9 cellular contexts compared by ENCODE assay signal in the genomic region with DNA sequence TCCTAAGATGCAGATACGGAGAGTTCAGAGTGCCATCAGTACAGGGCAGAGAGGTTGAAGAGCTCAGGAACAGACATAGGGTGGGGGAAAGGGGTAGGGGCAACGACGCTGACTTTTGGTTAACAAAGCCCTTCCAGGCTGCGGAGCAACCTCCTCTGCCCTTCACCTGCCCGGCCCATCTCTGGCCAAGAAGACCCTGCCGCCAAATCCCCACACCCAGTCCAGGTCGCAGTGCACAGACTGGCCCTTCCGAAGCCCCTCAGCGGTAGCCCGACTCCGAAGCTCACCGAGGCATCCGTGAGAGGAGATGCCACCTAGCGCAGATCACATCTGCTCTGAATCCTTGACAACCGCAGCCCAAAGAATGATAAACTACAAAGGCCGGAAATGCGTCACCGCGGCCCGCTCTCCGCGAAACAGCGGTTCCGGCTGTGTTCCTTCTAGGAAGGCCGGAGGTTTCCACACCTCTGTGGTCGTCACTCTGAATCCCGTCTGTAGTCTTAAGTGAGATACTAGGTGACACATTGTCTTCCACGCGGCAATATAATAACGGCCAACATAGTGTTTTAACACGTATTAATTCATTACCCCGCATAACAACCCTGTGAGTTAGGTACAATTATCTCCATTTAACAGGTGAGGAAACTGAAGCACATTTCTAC. TPM values are rescaled to one million over a fixed set of nuclear protein-coding genes. Genes with fewer than 3 reads are reported as not detected.
DNase-seq lines count a peak whose midpoint lies in the region; ATAC-seq and TF ChIP-seq lines count a peak whose summit lies in the region.
"Had no signal": no experiment of that assay in that cellular context is flagged by ENCODE, and none has a peak within 500 bp of the region (broad histone marks: within the 10 kb centered on the region; RNA-seq: fewer than 3 reads in every experiment).

A gene (minus strand): TSS at position 380 of the 662 bp plus-strand sequence. CDS start 7,225 bp downstream, outside the sequence.

- ATAC-seq in GM19455 (IDR thresholded peaks at IDR 0.05; ENCODE audit: unreplicated experiment) (peak; percentile 90), Panc1 (peak; percentile 98)
- ATAC-seq in naive thymus-derived CD4-positive, alpha-beta T cell: peak; percentile 96

- H3K27me3 Mint-ChIP-seq in naive thymus-derived CD4-positive, alpha-beta T cell: peaks cover 9 to 36% (median 30%) of the 10 kb centered on the region in 5 donors

- no peak for TF ChIP-seq CTCF in C4-2B (conservative IDR thresholded peaks at IDR 0.05)
- TF ChIP-seq CTCF in Panc1 (IDR thresholded peaks at IDR 0.05): no peak
- TF ChIP-seq CTCF in fibroblast of pulmonary artery (IDR thresholded peaks at IDR 0.05; ENCODE audit: low read length, missing control alignments): no peak

- peaks cover 0 to 39% (median 5%) of the 10 kb centered on the region in 11 donors for H3K9me3 Mint-ChIP-seq in naive thymus-derived CD4-positive, alpha-beta T cell

- BruUV-seq in Panc1 (replicated peaks; lab: Mats Ljungman, UMichigan): no TSS peak

- no peaks in the 10 kb centered on the region for H3K36me3 ChIP-seq in Panc1 (ENCODE audit: control insufficient read depth, insufficient read depth, low read length)
- no peaks in the 10 kb centered on the region for H3K36me3 ChIP-seq in naive thymus-derived CD4-positive, alpha-beta T cell (ENCODE audit: control insufficient read depth in 2 of 3, insufficient read depth in 3 of 3, low read length in 3 of 3)

- peak within 1 kb of the TSS; percentile 72 for H3K27ac ChIP-seq in C4-2B
- peak within 1 kb of the TSS; percentile 74 for H3K27ac ChIP-seq in Panc1 (ENCODE audit: low read length)
- peak within 1 kb of the TSS; percentile 60 for H3K27ac ChIP-seq in naive thymus-derived CD4-positive, alpha-beta T cell (ENCODE audit: low read depth, low read length)
- H3K27ac ChIP-seq: KMS-11 had no signal

- H3K9me3 ChIP-seq in Panc1 (ENCODE audit: control insufficient read depth, insufficient read depth, low read depth, low read length): no peaks in the 10 kb centered on the region
- no peaks in the 10 kb centered on the region for H3K9me3 ChIP-seq in naive thymus-derived CD4-positive, alpha-beta T cell (ENCODE audit: control insufficient read depth in 2 of 3, low read length in 3 of 3)

- H3K4me3 Mint-ChIP-seq in naive thymus-derived CD4-positive, alpha-beta T cell: peak within 1 kb of the TSS; percentile 86 to 98 (median 96)

- no peaks in the 10 kb centered on the region; the same call in 1 of the 2 replicates for H3K27me3 ChIP-seq in Panc1 (ENCODE audit: control insufficient read depth, insufficient read depth, low read length)
- peaks cover 0 to 6% of the 10 kb centered on the region in 2 donors for H3K27me3 ChIP-seq in naive thymus-derived CD4-positive, alpha-beta T cell (ENCODE audit: control insufficient read depth in 2 of 2, insufficient read depth in 2 of 2, low read length in 2 of 2)

- DNase-seq in HPDE6-E6E7 (ENCODE audit: extremely low spot score): peak; percentile 89
- DNase-seq in Panc1 (ENCODE audit: low read depth, low spot score): peak; percentile 20
- DNase-seq in activated T-helper 1 cell treated with anti-CD3 and anti-CD28 coated beads, Interleukin-2, amount 50 U/mL, for 16 hours (ENCODE audit: low read depth in 1 of 2, low spot score in 1 of 2): peak; percentile 57 to 70
- DNase-seq in fibroblast of pulmonary artery (ENCODE audit: low read depth): peak; percentile 94
- peak; percentile 59 to 93 (median 88) for DNase-seq in naive thymus-derived CD4-positive, alpha-beta T cell
- DNase-seq in stimulated activated CD8-positive, alpha-beta memory T cell treated with anti-CD3 and anti-CD28 coated beads, Interleukin-7, amount 100 ng/mL, for 48 hours (ENCODE audit: extremely low read depth in 1 of 2, low read depth in 1 of 2): peak; percentile 66 to 79

- intact Hi-C loops in Panc1 (cut with micrococcal nuclease; ENCODE audit: unreplicated experiment): no loop called here
- intact Hi-C loops in naive thymus-derived CD4-positive, alpha-beta T cell (cut with micrococcal nuclease): loop anchor here (1.0 to 10.0 kb wide), 15 partner anchors 17 to 968 kb away; a partner anchor contains a TSS

- POLR2A ChIA-PET in Panc1 (lab: Charles Lee): interaction anchor here (0.6 to 0.7 kb wide), 2 partner anchors 9 to 57 kb away, joined by 4 to 6 read pairs; no protein-coding TSS in a partner anchor
- POLR2A ChIA-PET in naive thymus-derived CD4-positive, alpha-beta T cell (lab: Charles Lee): interaction anchor here (1.3 kb wide), 1 partner anchor 11 kb away, joined by 3 read pairs; no protein-coding TSS in a partner anchor

- H3K4me3 ChIP-seq in Panc1 (ENCODE audit: low read depth in 2 of 2, low read length in 2 of 2): peak within 1 kb of the TSS; percentile 71 to 88
- H3K4me3 ChIP-seq in fibroblast of pulmonary artery (replicated peaks; ENCODE audit: low read depth, low read length): peak within 1 kb of the TSS; percentile 94
- peak within 1 kb of the TSS; percentile 76 for H3K4me3 ChIP-seq in naive thymus-derived CD4-positive, alpha-beta T cell (ENCODE audit: low read length)

- CTCF ChIA-PET in Panc1 (lab: Charles Lee): no interaction called here
- CTCF ChIA-PET in naive thymus-derived CD4-positive, alpha-beta T cell (lab: Charles Lee): no interaction called here

- in situ Hi-C loops in Panc1 (cut with HindIII; ENCODE audit: low pct_unique_long_range_greater_than_20kb, low sequenced_read_pairs): no loop called here

- H3K4me1 ChIP-seq in Panc1 (ENCODE audit: control insufficient read depth, insufficient read depth, low read length): no peaks in the 10 kb centered on the region
- peaks cover 13 to 16% of the 10 kb centered on the region in 2 donors for H3K4me1 ChIP-seq in naive thymus-derived CD4-positive, alpha-beta T cell (ENCODE audit: control insufficient read depth in 2 of 2, insufficient read depth in 2 of 2, low read length in 2 of 2)

- H3K27ac Mint-ChIP-seq in naive thymus-derived CD4-positive, alpha-beta T cell: peak within 1 kb of the TSS; percentile 76 to 97 (median 93)

- H3K4me1 Mint-ChIP-seq in naive thymus-derived CD4-positive, alpha-beta T cell: peaks cover 15 to 38% (median 32%) of the 10 kb centered on the region in 7 donors

- peaks cover 0 to 32% (median 0%) of the 10 kb centered on the region in 5 donors for H3K36me3 Mint-ChIP-seq in naive thymus-derived CD4-positive, alpha-beta T cell

RNA-seq across cellular contexts. Expression of the gene that starts here (rescaled TPM):
- total RNA-seq in Panc1 (2021; ENCODE audit: unreplicated experiment): 1.6 TPM
- polyA plus RNA-seq in Panc1 (2012; ENCODE audit: insufficient read length): 0.69 TPM
- total RNA-seq in naive thymus-derived CD4-positive, alpha-beta T cell: 1 to 10 TPM; 1.4 to 3.4 (median 2.4) TPM
- polyA plus RNA-seq in naive thymus-derived CD4-positive, alpha-beta T cell: under 1 TPM; 0.26 to 0.92 TPM

Comparison
In these comparisons a context has a peak if more than half of its experiments do, and no peak if none do; other contexts are left out.
1. Peak in every context shown above with its lines: DNase-seq, ATAC-seq, H3K4me3 ChIP-seq and H3K27ac ChIP-seq.
2. DNase-seq: peak in every context shown above with its lines; median percentile 94 in fibroblast of pulmonary artery; 89 in HPDE6-E6E7; 88 in naive thymus-derived CD4-positive, alpha-beta T cell; 72 in stimulated activated CD8-positive, alpha-beta memory T cell treated with anti-CD3 and anti-CD28 coated beads, Interleukin-7, amount 100 ng/mL, for 48 hours; 64 in activated T-helper 1 cell treated with anti-CD3 and anti-CD28 coated beads, Interleukin-2, amount 50 U/mL, for 16 hours; 20 in Panc1.